Comparison of ENCODE assay signal across 27 cellular contexts in genomic region chr17:60510031-60510430, GRCh38. TPM values are rescaled to one million over a fixed set of nuclear protein-coding genes. Genes with fewer than 3 reads are reported as not detected.
DNase-seq lines count a peak whose midpoint lies in the region; ATAC-seq, FAIRE-seq and TF ChIP-seq lines count a peak whose summit lies in the region.
"Had no signal": no experiment of that assay in that cellular context is flagged by ENCODE, and none has a peak within 500 bp of the region (broad histone marks: within the 10 kb centered on the region; RNA-seq: fewer than 3 reads in every experiment).

No MANE protein-coding gene starts in this region.

- H3K9ac ChIP-seq in HepG2 (ENCODE audit: insufficient read depth, low read depth, low read length) (no peak overlapping the region), trophoblast cell (ENCODE audit: low read length) (no peak overlapping the region)

- peak overlapping the region; percentile 65 for H3K18ac ChIP-seq in trophoblast cell (ENCODE audit: low read length)

- 98% methylated on average over 4 of the region's 4 CpGs for WGBS in HepG2 (ENCODE audit: low lambda C conversion rate)
- 90% methylated on average over 3 of the region's 4 CpGs for WGBS in right lobe of liver (ENCODE audit: insufficient coverage, low coverage, low lambda C conversion rate, missing lambda C conversion rate)
- no CpG with 5 or more reads among the region's 4 CpGs for WGBS in trophoblast cell (ENCODE audit: extremely low coverage, insufficient coverage, insufficient read length)

- CTCF ChIA-PET in HepG2 (lab: Yijun Ruan, JAX; ENCODE audit: low intra/inter-chr PET ratio, low total read pairs) = no interaction called here

- H3K79me2 ChIP-seq in HepG2 (ENCODE audit: insufficient read depth, low read length) (peaks cover 73% of the 10 kb centered on the region), trophoblast cell (ENCODE audit: control insufficient read depth, insufficient read depth, low read length, poor library complexity) (peaks cover 8% of the 10 kb centered on the region)

- TF ChIP-seq CTCF in HepG2 (CRISPR knock-in tag; IDR thresholded peaks at IDR 0.05) (no peak), right lobe of liver (IDR thresholded peaks at IDR 0.05) (no peak)

- H3K4me1 ChIP-seq in HepG2 (ENCODE audit: insufficient read depth, low read length) (peaks cover 18% of the 10 kb centered on the region), right lobe of liver (no peaks in the 10 kb centered on the region), trophoblast cell (ENCODE audit: control insufficient read depth in 1 of 2, insufficient read depth in 2 of 2, low read length in 2 of 2) (peaks cover 3 to 5% of the 10 kb centered on the region in 2 experiments)
- H3K4me1 ChIP-seq: BE2C had no signal

- no peak for DNase-seq in HepG2 (ENCODE audit: low spot score)
- DNase-seq in right lobe of liver = no peak
- DNase-seq in amniotic epithelial cell (ENCODE audit: low read depth) = peak; percentile 18
- DNase-seq in trophoblast cell = no peak
- DNase-seq in stimulated activated naive CD4-positive, alpha-beta T cell (lab: John Stamatoyannopoulos, UW) = no peak
- DNase-seq in NCI-H2107 treated with DMSO at 0.1 percent for 48 hours (lab: John Stamatoyannopoulos, UW; ENCODE audit: unreplicated experiment) = no peak
- DNase-seq: ACHN; BE2C; CD8-positive, alpha-beta memory T cell; DMS 273 treated with DMSO at 0.1 percent for 48 hours; DMS79; H9; MG63; NCI-H1105 treated with DMSO at 0.1 percent for 48 hours; NCI-H146; NCI-H2029; NCI-H446 treated with DMSO at 0.1 percent for 48 hours; NCI-H526; NCI-H82; NK-92 treated with Interleukin-12 subunit alpha and Interleukin-12 subunit beta, amount 100 ng/mL, for 24 hours; PC-9; Right ventricle myocardium superior; RPMI8226 had no signal

- BruUV-seq in HepG2 (replicated peaks; lab: Mats Ljungman, UMichigan) = no TSS peak

- in situ Hi-C loops in HepG2 (cut with HindIII; ENCODE audit: extremely low pct_ligation_motif_present, low pct_unique_long_range_greater_than_20kb) = no loop called here

- no peaks in the 10 kb centered on the region for H3K79me1 ChIP-seq in trophoblast cell (ENCODE audit: low read length)

- no peak overlapping the region for H3K23ac ChIP-seq in trophoblast cell (ENCODE audit: low read length)

- FAIRE-seq in HepG2 (lab: Jason Lieb, UNC) = no peak

- H2BK5ac ChIP-seq in trophoblast cell (ENCODE audit: low read depth, low read length, poor library complexity) = no peak overlapping the region

- H2AK5ac ChIP-seq in trophoblast cell (ENCODE audit: low read length) = no peak overlapping the region

- H4K91ac ChIP-seq in trophoblast cell (ENCODE audit: low read depth, low read length) = no peak overlapping the region

- H2BK12ac ChIP-seq in trophoblast cell (ENCODE audit: low read length) = no peak overlapping the region

- TF ChIP-seq RAD21 in HepG2 (CRISPR knock-in tag; IDR thresholded peaks at IDR 0.05) = no peak

- H4K20me1 ChIP-seq in HepG2 (ENCODE audit: insufficient read depth, low read length) = peaks cover 11% of the 10 kb centered on the region

- POLR2A ChIA-PET in HepG2 (lab: Yijun Ruan, JAX) = no interaction called here

- H3K4me3 ChIP-seq in HepG2 (replicated peaks in 1 of 3; ENCODE audit: insufficient read depth in 1 of 3, low read depth in 2 of 3, low read length in 3 of 3) (no peak overlapping the region), right lobe of liver (no peak overlapping the region), trophoblast cell (ENCODE audit: low read depth, low read length) (no peak overlapping the region)
- H3K4me3 ChIP-seq: GM23338, MG63, PC-9, SJSA1 had no signal

- H3K9me3 ChIP-seq in HepG2 (ENCODE audit: low read length) (no peaks in the 10 kb centered on the region), right lobe of liver (no peaks in the 10 kb centered on the region), trophoblast cell (ENCODE audit: insufficient read depth, low read depth, low read length) (no peaks in the 10 kb centered on the region)
- H3K9me3 ChIP-seq: BE2C, MG63, SJSA1 had no signal

- H3K36me3 ChIP-seq in HepG2 (replicated peaks in 1 of 2; ENCODE audit: control insufficient read depth in 1 of 2, insufficient read depth in 2 of 2, low read length in 2 of 2) (peaks cover 9 to 21% of the 10 kb centered on the region in 2 experiments; a peak in 4 of 5 replicates), right lobe of liver (no peaks in the 10 kb centered on the region), trophoblast cell (ENCODE audit: control insufficient read depth in 1 of 2, insufficient read depth in 2 of 2, low read length in 2 of 2) (peaks cover 11 to 21% of the 10 kb centered on the region in 2 experiments)

- H3K27me3 ChIP-seq in HepG2 (ENCODE audit: control insufficient read depth in 1 of 2, insufficient read depth in 2 of 2, low read length in 2 of 2) (no peaks in the 10 kb centered on the region), right lobe of liver (no peaks in the 10 kb centered on the region), trophoblast cell (ENCODE audit: insufficient read depth, low read length) (no peaks in the 10 kb centered on the region)
- H3K27me3 ChIP-seq: BE2C, MG63, SJSA1 had no signal

- H4K8ac ChIP-seq in trophoblast cell (ENCODE audit: low read depth, low read length) = no peak overlapping the region

- no peak overlapping the region for H3K4me2 ChIP-seq in HepG2 (ENCODE audit: low read depth, low read length)
- H3K4me2 ChIP-seq in trophoblast cell (ENCODE audit: low read length) = no peak overlapping the region
- H3K4me2 ChIP-seq: GM23338, PC-9 had no signal

- no peak overlapping the region for H4K12ac ChIP-seq in trophoblast cell (ENCODE audit: low read depth, low read length)

- ATAC-seq in HepG2 = no peak
- no peak for ATAC-seq in right lobe of liver
- no peak for ATAC-seq in HG02798 (IDR thresholded peaks at IDR 0.05; ENCODE audit: poor library complexity, unreplicated experiment)
- ATAC-seq: GM23338 had no signal

- H3K27ac ChIP-seq in HepG2 (ENCODE audit: extremely low read length, insufficient read depth, low read length) = no peak overlapping the region
- H3K27ac ChIP-seq in right lobe of liver = no peak overlapping the region
- no peak overlapping the region for H3K27ac ChIP-seq in trophoblast cell (ENCODE audit: low read depth, low read length)
- H3K27ac ChIP-seq: 22Rv1, PC-9, SJSA1 had no signal

- H3K4ac ChIP-seq in trophoblast cell (ENCODE audit: low read depth, low read length) = peak overlapping the region; percentile 79

- no peak overlapping the region for H2AFZ ChIP-seq in HepG2 (ENCODE audit: low read length)
- no peak overlapping the region for H2AFZ ChIP-seq in trophoblast cell (ENCODE audit: insufficient read depth, low read length, poor library complexity)
- H2AFZ ChIP-seq: GM23338, PC-9 had no signal

- no peak overlapping the region for H3K14ac ChIP-seq in trophoblast cell (ENCODE audit: low read length)

- TF ChIP-seq EP300 in HepG2 (IDR thresholded peaks at IDR 0.05; ENCODE audit: low read depth in 2 of 2, low read length in 2 of 2) = no peak
- TF ChIP-seq EP300 in HepG2 (CRISPR knock-in tag; IDR thresholded peaks at IDR 0.05; ENCODE audit: borderline replicate concordance) = no peak

- H2BK120ac ChIP-seq in trophoblast cell (ENCODE audit: insufficient read depth, low read length, poor library complexity) = no peak overlapping the region

- intact Hi-C loops in HepG2 (cut with micrococcal nuclease; ENCODE audit: unreplicated experiment) = no loop called here
- intact Hi-C loops in right lobe of liver (cut with DNase I) = no loop called here

- TF ChIP-seq POLR2A in HepG2 (IDR thresholded peaks at IDR 0.05; ENCODE audit: insufficient read depth in 1 of 2, low read depth in 2 of 2, low read length in 2 of 2) (no peak), right lobe of liver (IDR thresholded peaks at IDR 0.05) (no peak)

TF ChIP-seq in HepG2, 621 proteins besides CTCF, POLR2A, EP300 and RAD21 (continues in another document):
- no peak for TF ChIP-seq TSC22D2 (CRISPR knock-in tag; IDR thresholded peaks at IDR 0.05; ENCODE audit: borderline replicate concordance)

RNA-seq across cellular contexts. Expression of gene APPBP2, which starts 16.0 kb away (rescaled TPM):
- total RNA-seq in HepG2 (2016; rRNA removed; fragmentation: Illumina TruSeq; extraction: Trizol) (45.8 and 68.8 TPM in 2 replicates), right lobe of liver (10 to 100 TPM in 5 of 6 experiments, 1 to 10 TPM in 1; 8.7 to 19.3 (median 13.0) TPM)
- total RNA-seq in HepG2 (2016; cell fraction: cytosol; rRNA removed; fragmentation: Illumina TruSeq; extraction: Trizol; ENCODE audit: low read depth) = 5.2 and 7.9 TPM in 2 replicates
- total RNA-seq in HepG2 (2016; cell fraction: insoluble cytoplasmic fraction; rRNA removed; fragmentation: Illumina TruSeq; extraction: Trizol) = 49.0 and 68.2 TPM in 2 replicates
- total RNA-seq in HepG2 (2016; cell fraction: membrane; rRNA removed; fragmentation: Illumina TruSeq; extraction: Trizol) = 9.3 and 10.9 TPM in 2 replicates
- total RNA-seq in HepG2 (2016; cell fraction: nucleus; rRNA removed; fragmentation: Illumina TruSeq; extraction: Trizol) = 23.2 and 23.8 TPM in 2 replicates
- polyA plus RNA-seq in HepG2 (2011; rRNA removed) = 15.9 and 17.5 TPM in 2 replicates
- 5.6 and 9.8 TPM in 2 replicates for polyA plus RNA-seq in HepG2 (2011; cell fraction: cytosol; rRNA removed)
- 7.9 and 10.8 TPM in 2 replicates for polyA plus RNA-seq in HepG2 (2011; cell fraction: nucleus; rRNA removed)
- 19.1 and 29.9 TPM in 2 replicates for polyA plus RNA-seq in HepG2 (2012)
- 0.89 and 1.1 TPM in 2 replicates for polyA plus RNA-seq in HepG2 (2016; cell fraction: cytosol; fragmentation: Illumina TruSeq; extraction: Trizol; ENCODE audit: low read depth)
- 30.1 and 36.8 TPM in 2 replicates for polyA plus RNA-seq in HepG2 (2016; cell fraction: insoluble cytoplasmic fraction; fragmentation: Illumina TruSeq; extraction: Trizol; ENCODE audit: low read depth)
- polyA plus RNA-seq in HepG2 (2016; cell fraction: membrane; fragmentation: Illumina TruSeq; extraction: Trizol; ENCODE audit: low read depth) = 2.9 and 3.3 TPM in 2 replicates
- polyA plus RNA-seq in HepG2 (2016; cell fraction: nucleus; fragmentation: Illumina TruSeq; extraction: Trizol; ENCODE audit: insufficient read depth, low read depth) = 22.3 and 23.3 TPM in 2 replicates
- 18.9 and 33.5 TPM in 2 replicates for polyA minus RNA-seq in HepG2 (2011; rRNA and poly(A)+ RNA removed; ENCODE audit: low replicate concordance)
- polyA minus RNA-seq in HepG2 (2011; cell fraction: cytosol; rRNA and poly(A)+ RNA removed) = 26.9 and 27.8 TPM in 2 replicates
- 31.4 and 41.6 TPM in 2 replicates for polyA minus RNA-seq in HepG2 (2011; cell fraction: nucleus; rRNA and poly(A)+ RNA removed)
- polyA plus RNA-seq in trophoblast cell (2013) = 42.0 and 42.7 TPM in 2 replicates
